Comparison of ENCODE assay signal across 8 cellular contexts in the genomic region with DNA sequence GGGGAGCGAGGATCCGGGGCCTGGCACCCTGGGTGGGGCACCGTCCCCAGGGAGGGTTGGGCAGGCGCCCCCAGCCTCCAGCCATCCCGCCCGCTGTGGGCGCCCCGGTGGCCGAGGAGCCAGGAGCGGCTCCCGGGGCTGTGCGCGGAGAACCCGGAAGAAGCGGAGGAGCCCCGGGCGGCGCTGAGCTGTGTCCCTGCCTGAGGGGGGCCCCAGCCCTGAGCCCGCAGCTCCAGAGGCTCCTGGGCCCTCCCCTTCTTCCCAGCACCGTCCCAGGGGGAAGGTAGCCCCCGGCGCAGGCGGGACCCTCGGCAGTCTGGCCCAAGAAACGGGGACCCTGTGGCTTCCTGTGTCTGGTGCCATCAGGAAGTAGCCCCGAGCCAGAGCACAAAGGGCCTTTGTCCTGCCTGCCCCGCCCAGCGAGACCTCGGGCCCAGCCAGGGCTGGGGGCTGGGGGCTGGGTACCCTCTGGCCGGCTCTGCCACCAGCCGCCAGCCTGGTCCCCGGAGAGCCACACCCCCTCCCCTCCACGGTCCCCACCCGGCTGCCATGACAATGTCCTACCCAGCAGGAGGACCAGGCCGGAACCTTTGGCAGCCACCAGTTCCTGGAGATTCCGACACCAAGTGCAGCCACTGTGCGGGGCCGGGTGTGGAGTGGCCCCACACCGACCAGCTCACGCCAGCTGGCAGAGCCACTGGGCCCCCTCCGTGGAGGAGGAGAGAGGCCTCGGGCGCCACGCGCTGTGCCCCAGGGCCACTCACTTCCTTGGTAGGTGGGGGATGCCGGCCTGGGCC. TPM values are rescaled to one million over a fixed set of nuclear protein-coding genes. Genes with fewer than 3 reads are reported as not detected.
DNase-seq lines count a peak whose midpoint lies in the region; ATAC-seq, FAIRE-seq and TF ChIP-seq lines count a peak whose summit lies in the region.

No MANE protein-coding gene starts in this region.

- TF ChIP-seq RAD21 in SK-N-SH (IDR thresholded peaks at IDR 0.05; ENCODE audit: low read length): no peak

- H3K4me2 ChIP-seq in SK-N-SH: peak overlapping the region; percentile 62
- peak overlapping the region; percentile 93 for H3K4me2 ChIP-seq in keratinocyte (ENCODE audit: control insufficient read depth, extremely low read depth, insufficient read depth, low read depth, low read length)

- H2AFZ ChIP-seq in SK-N-SH (ENCODE audit: low read depth): 0 out of 2 replicates have a peak overlapping the region, but pooled peaks have one; percentile 46
- H2AFZ ChIP-seq in keratinocyte (ENCODE audit: control insufficient read depth, low read length): peak overlapping the region; percentile 73

- H3K9ac ChIP-seq in SK-N-SH (peak overlapping the region; percentile 46; the same call in 1 of the 2 replicates), keratinocyte (ENCODE audit: control insufficient read depth, extremely low read depth, insufficient read depth, low read length) (peak overlapping the region; percentile 85)

- no peaks in the 10 kb centered on the region for H3K9me1 ChIP-seq in keratinocyte (ENCODE audit: control insufficient read depth, extremely low read depth, insufficient read depth, low read length)

- CTCF ChIA-PET in SK-N-SH (lab: Yijun Ruan, JAX): interaction anchor here (2.1 kb wide), 1 partner anchor 15 kb away, joined by 5 read pairs; a partner anchor contains a TSS

- H3K9me3 ChIP-seq in SK-N-SH: no peaks in the 10 kb centered on the region
- no peaks in the 10 kb centered on the region for H3K9me3 ChIP-seq in keratinocyte (ENCODE audit: control insufficient read depth, low read depth, low read length)

- H3K4me1 ChIP-seq in SK-N-SH (ENCODE audit: control insufficient read depth in 1 of 2, insufficient read depth in 2 of 2, low read depth in 1 of 2, low read length in 1 of 2) (peaks cover 0 to 9% of the 10 kb centered on the region in 2 experiments; a peak in 1 of 4 replicates), keratinocyte (ENCODE audit: control insufficient read depth, extremely low read depth, insufficient read depth, low read length) (peaks cover 12% of the 10 kb centered on the region)

- TF ChIP-seq EP300 in SK-N-SH (IDR thresholded peaks at IDR 0.05; ENCODE audit: borderline replicate concordance in 1 of 2, low read depth in 1 of 2, low read length in 1 of 2): no peak

- H3K79me2 ChIP-seq in SK-N-SH (ENCODE audit: insufficient read depth): no peaks in the 10 kb centered on the region
- H3K79me2 ChIP-seq in keratinocyte (ENCODE audit: control insufficient read depth, insufficient read depth, low read length): peaks cover under 1% of the 10 kb centered on the region

- dilution Hi-C loops in keratinocyte (cut with MboI; ENCODE audit: extremely low pct_ligation_motif_present, low sequenced_read_pairs): no loop called here

- no peak overlapping the region; a peak in 1 of 4 replicates for H3K27ac ChIP-seq in SK-N-SH (ENCODE audit: low read depth in 2 of 2, low read length in 1 of 2)
- peak overlapping the region; percentile 74 for H3K27ac ChIP-seq in keratinocyte (ENCODE audit: control insufficient read depth, insufficient read depth, low read length)

- no peaks in the 10 kb centered on the region for H4K20me1 ChIP-seq in SK-N-SH (ENCODE audit: insufficient read depth)
- no peaks in the 10 kb centered on the region for H4K20me1 ChIP-seq in keratinocyte (ENCODE audit: control insufficient read depth, extremely low read depth, insufficient read depth, low read length)

- H3K4me3 ChIP-seq in SK-N-SH (ENCODE audit: low read depth in 2 of 2, low read length in 1 of 2) (peak overlapping the region in 1 of 2 experiments; percentile 41; a peak in 2 of 4 replicates), keratinocyte (ENCODE audit: control insufficient read depth in 2 of 3, extremely low read depth in 1 of 3, insufficient read depth in 2 of 3, low read depth in 1 of 3, low read length in 3 of 3) (peak overlapping the region; percentile 39 to 76 (median 74))

- H3K36me3 ChIP-seq in SK-N-SH (replicated peaks in 1 of 2; ENCODE audit: control insufficient read depth in 1 of 2, insufficient read depth in 2 of 2, low read length in 1 of 2) (no peaks in the 10 kb centered on the region), keratinocyte (ENCODE audit: control insufficient read depth in 2 of 2, extremely low read depth in 1 of 2, insufficient read depth in 2 of 2, low read length in 2 of 2) (no peaks in the 10 kb centered on the region)

- peak; percentile 28 for DNase-seq in EL
- no peak for DNase-seq in SK-N-SH
- peak; percentile 13 for DNase-seq in cerebellar cortex (ENCODE audit: low spot score)
- no peak for DNase-seq in keratinocyte (ENCODE audit: low read depth, low spot score)
- peak; percentile 47 for DNase-seq in stimulated activated CD8-positive, alpha-beta memory T cell treated with anti-CD3 and anti-CD28 coated beads, Interleukin-4, amount 100 ng/mL, for 48 hours
- DNase-seq in NCI-H1694 (lab: John Stamatoyannopoulos, UW): no peak

- POLR2A ChIA-PET in SK-N-SH (lab: Yijun Ruan, JAX): no interaction called here

- H3F3A ChIP-seq in SK-N-SH (replicated peaks; ENCODE audit: insufficient read depth): peaks cover 4% of the 10 kb centered on the region

- no peaks in the 10 kb centered on the region for H3K9me2 ChIP-seq in SK-N-SH

- ATAC-seq in HG02623 (IDR thresholded peaks at IDR 0.05; ENCODE audit: unreplicated experiment) (peak; percentile 38), GM19328 (IDR thresholded peaks at IDR 0.05; ENCODE audit: unreplicated experiment) (no peak)

- FAIRE-seq in keratinocyte (lab: Jason Lieb, UNC): no peak

- WGBS in SK-N-SH (ENCODE audit: low lambda C conversion rate): 91% methylated on average over 5 of the region's 46 CpGs

- TF ChIP-seq CTCF in SK-N-SH (IDR thresholded peaks at IDR 0.05) (no peak), keratinocyte (optimal IDR thresholded peaks at IDR 0.05 in 1 of 3, IDR thresholded peaks at IDR 0.05 in 1 of 3, conservative IDR thresholded peaks at IDR 0.05 in 1 of 3; ENCODE audit: extremely low read depth in 1 of 3, insufficient read depth in 2 of 3, low read length in 3 of 3) (no peak)

- H3K27me3 ChIP-seq in SK-N-SH (ENCODE audit: insufficient read depth): no peaks in the 10 kb centered on the region
- no peaks in the 10 kb centered on the region for H3K27me3 ChIP-seq in keratinocyte (ENCODE audit: control insufficient read depth, extremely low read depth, insufficient read depth, low read length)

TF ChIP-seq in SK-N-SH, 30 proteins besides CTCF, POLR2A, EP300 and RAD21:
- TF ChIP-seq SIN3A (IDR thresholded peaks at IDR 0.05; ENCODE audit: borderline replicate concordance, low read depth, low read length): no peak

RNA-seq across cellular contexts. Expression of a gene that starts 15.6 kb away (rescaled TPM):
- polyA plus RNA-seq in SK-N-SH (2012; rRNA removed): not detected in 2 replicates
- not detected in 2 replicates for polyA plus RNA-seq in SK-N-SH (2012; cell fraction: cytosol; rRNA removed)
- not detected in 2 replicates for polyA plus RNA-seq in SK-N-SH (2012; cell fraction: nucleus; rRNA removed)
- polyA plus RNA-seq in keratinocyte: not detected in 3 replicates
- not detected for polyA plus RNA-seq in keratinocyte (2011; ENCODE audit: low read depth)
- polyA plus RNA-seq in keratinocyte (2011; cell fraction: cytosol; rRNA removed): not detected in 2 replicates
- polyA plus RNA-seq in keratinocyte (2011; cell fraction: nucleus; rRNA removed): 0.31 TPM in 1 of 2 replicates, not detected in the other
- 0.07 TPM in 1 of 2 replicates, not detected in the other for polyA plus RNA-seq in keratinocyte (2012; ENCODE audit: low replicate concordance)
- 0.23 TPM in 1 of 3 replicates, not detected in the others for polyA minus RNA-seq in keratinocyte
- polyA minus RNA-seq in keratinocyte (2011; cell fraction: cytosol; rRNA and poly(A)+ RNA removed): not detected
- polyA minus RNA-seq in keratinocyte (2011; cell fraction: nucleus; rRNA and poly(A)+ RNA removed): not detected in 2 replicates

RNA-seq across cellular contexts. Expression of a gene that starts 42.2 kb away (rescaled TPM):
- polyA plus RNA-seq in SK-N-SH (2012; rRNA removed) (10.1 and 10.2 TPM in 2 replicates), keratinocyte (6.1 to 8.8 TPM (median 8.0 TPM) in 3 replicates)
- 3.0 and 4.9 TPM in 2 replicates for polyA plus RNA-seq in SK-N-SH (2012; cell fraction: cytosol; rRNA removed)
- polyA plus RNA-seq in SK-N-SH (2012; cell fraction: nucleus; rRNA removed): 57.7 and 66.0 TPM in 2 replicates
- 3.2 TPM for polyA plus RNA-seq in keratinocyte (2011; ENCODE audit: low read depth)
- polyA plus RNA-seq in keratinocyte (2011; cell fraction: cytosol; rRNA removed): 3.5 and 10.1 TPM in 2 replicates
- polyA plus RNA-seq in keratinocyte (2011; cell fraction: nucleus; rRNA removed): 19.2 and 30.8 TPM in 2 replicates
- polyA plus RNA-seq in keratinocyte (2012; ENCODE audit: low replicate concordance): 9.8 and 11.1 TPM in 2 replicates
- 2.4 to 4.1 TPM (median 3.7 TPM) in 3 replicates for polyA minus RNA-seq in keratinocyte
- 8.4 TPM for polyA minus RNA-seq in keratinocyte (2011; cell fraction: cytosol; rRNA and poly(A)+ RNA removed)
- polyA minus RNA-seq in keratinocyte (2011; cell fraction: nucleus; rRNA and poly(A)+ RNA removed): 9.0 and 9.5 TPM in 2 replicates

RNA-seq across cellular contexts. Expression of a gene that starts 48.3 kb away (rescaled TPM):
- 0.05 TPM in 1 of 2 replicates, not detected in the other for polyA plus RNA-seq in SK-N-SH (2012; rRNA removed)
- 0.03 and 0.06 TPM in 2 replicates for polyA plus RNA-seq in SK-N-SH (2012; cell fraction: cytosol; rRNA removed)
- polyA plus RNA-seq in SK-N-SH (2012; cell fraction: nucleus; rRNA removed): 0.41 TPM in 1 of 2 replicates, not detected in the other
- polyA plus RNA-seq in keratinocyte: 0.09 to 0.63 TPM (median 0.21 TPM) in 3 replicates
- not detected for polyA plus RNA-seq in keratinocyte (2011; ENCODE audit: low read depth)
- polyA plus RNA-seq in keratinocyte (2011; cell fraction: cytosol; rRNA removed): 0.07 and 0.34 TPM in 2 replicates
- polyA plus RNA-seq in keratinocyte (2011; cell fraction: nucleus; rRNA removed): 0.23 and 0.88 TPM in 2 replicates
- polyA plus RNA-seq in keratinocyte (2012; ENCODE audit: low replicate concordance): 0.18 and 0.21 TPM in 2 replicates
- polyA minus RNA-seq in keratinocyte: not detected in 3 replicates
- not detected for polyA minus RNA-seq in keratinocyte (2011; cell fraction: cytosol; rRNA and poly(A)+ RNA removed)
- polyA minus RNA-seq in keratinocyte (2011; cell fraction: nucleus; rRNA and poly(A)+ RNA removed): 0.78 TPM in 1 of 2 replicates, not detected in the other

RNA-seq across cellular contexts. Expression of a gene that starts 55.8 kb away (rescaled TPM):
- not detected in 2 replicates for polyA plus RNA-seq in SK-N-SH (2012; rRNA removed)
- polyA plus RNA-seq in SK-N-SH (2012; cell fraction: cytosol; rRNA removed): not detected in 2 replicates
- polyA plus RNA-seq in SK-N-SH (2012; cell fraction: nucleus; rRNA removed): 0.08 and 0.13 TPM in 2 replicates
- 0.04 TPM in 1 of 3 replicates, not detected in the others for polyA plus RNA-seq in keratinocyte
- polyA plus RNA-seq in keratinocyte (2011; ENCODE audit: low read depth): not detected
- not detected in 2 replicates for polyA plus RNA-seq in keratinocyte (2011; cell fraction: cytosol; rRNA removed)
- polyA plus RNA-seq in keratinocyte (2011; cell fraction: nucleus; rRNA removed): not detected in 2 replicates
- not detected in 2 replicates for polyA plus RNA-seq in keratinocyte (2012; ENCODE audit: low replicate concordance)
- polyA minus RNA-seq in keratinocyte: not detected in 3 replicates
- not detected for polyA minus RNA-seq in keratinocyte (2011; cell fraction: cytosol; rRNA and poly(A)+ RNA removed)
- not detected in 2 replicates for polyA minus RNA-seq in keratinocyte (2011; cell fraction: nucleus; rRNA and poly(A)+ RNA removed)

Comparison
In these comparisons a context has a peak if more than half of its experiments do, and no peak if none do; other contexts are left out.
1. DNase-seq: peak in EL (single experiment), cerebellar cortex (single experiment) and stimulated activated CD8-positive, alpha-beta memory T cell treated with anti-CD3 and anti-CD28 coated beads, Interleukin-4, amount 100 ng/mL, for 48 hours (single experiment); none in SK-N-SH (single experiment), keratinocyte (single experiment) and NCI-H1694 (single experiment).